23 cellular contexts compared by ENCODE assay signal in genomic region chr10:80319725-80320290, GRCh38. TPM values are rescaled to one million over a fixed set of nuclear protein-coding genes. Genes with fewer than 3 reads are reported as not detected.
"Had no signal": no experiment of that assay in that cellular context is flagged by ENCODE, and none has a peak within 500 bp of the region (broad histone marks: within the 10 kb centered on the region; RNA-seq: fewer than 3 reads in every experiment).

No MANE protein-coding gene starts in this region.

- H3K9me3 ChIP-seq: mucosa of descending colon, right atrium auricular region, suprapubic skin, thyroid gland, uterus had no signal

- H3K36me3 ChIP-seq: right atrium auricular region, suprapubic skin, thyroid gland, uterus had no signal

- DNase-seq: cortex of kidney; dorsolateral prefrontal cortex; effector CD8-positive, alpha-beta T cell; foreskin melanocyte; head of caudate nucleus; kidney; left cardiac atrium; left ventricle myocardium superior; mammary epithelial cell; mucosa of descending colon; naive thymus-derived CD8-positive, alpha-beta T cell; small intestine; stimulated activated CD4-positive, alpha-beta T cell treated with anti-CD3 and anti-CD28 coated beads, Interleukin-12 subunit alpha, Interleukin-12 subunit beta, amount 100 ng/mL, for 4 hours; stimulated activated CD4-positive, alpha-beta T cell treated with anti-CD3 and anti-CD28 coated beads, Interleukin-2, amount 100 ng/mL, for 48 hours; stimulated activated naive CD8-positive, alpha-beta T cell treated with anti-CD3 and anti-CD28 coated beads, Interleukin-15, Interleukin-2, amounts not matched to agents 100 U/mL and 50 U/mL, for 24 hours; thyroid gland; uterus had no signal

- H3K4me3 ChIP-seq: dorsolateral prefrontal cortex, hepatocyte, mucosa of descending colon, right atrium auricular region, suprapubic skin, thyroid gland, uterus had no signal

- H3K27ac ChIP-seq: dorsolateral prefrontal cortex, hepatocyte, right atrium auricular region, suprapubic skin, thyroid gland, uterus had no signal

- H3K27me3 ChIP-seq: dorsolateral prefrontal cortex, hepatocyte, right atrium auricular region, suprapubic skin, thyroid gland, uterus had no signal

- FAIRE-seq: small intestine had no signal

- ATAC-seq: left cardiac atrium; left ventricle myocardium superior; mucosa of descending colon; naive thymus-derived CD8-positive, alpha-beta T cell; stimulated activated naive CD8-positive, alpha-beta T cell treated with anti-CD3 and anti-CD28 coated beads, Interleukin-15, Interleukin-2, amounts not matched to agents 100 U/mL and 50 U/mL, for 24 hours had no signal

- H3K4me1 ChIP-seq: right atrium auricular region, suprapubic skin, thyroid gland, uterus had no signal

RNA-seq across cellular contexts. Expression of gene MAT1A, which starts 30.4 kb away (rescaled TPM):
- total RNA-seq: left ventricle myocardium superior; naive thymus-derived CD8-positive, alpha-beta T cell; neural crest cell; osteocyte; right atrium auricular region had no signal

RNA-seq across cellular contexts. Expression of gene DYDC1, which starts 36.7 kb away (rescaled TPM):
- total RNA-seq: hepatocyte; kidney; left cardiac atrium; left ventricle myocardium superior; mammary epithelial cell; mucosa of descending colon; naive thymus-derived CD8-positive, alpha-beta T cell; neural crest cell; osteocyte; posterior vena cava; right atrium auricular region; suprapubic skin; uterus had no signal

RNA-seq across cellular contexts. Expression of gene DYDC2, which starts 36.8 kb away (rescaled TPM):
- total RNA-seq: left cardiac atrium; left ventricle myocardium superior; mucosa of descending colon; naive thymus-derived CD8-positive, alpha-beta T cell; osteocyte; posterior vena cava; right atrium auricular region; thyroid gland had no signal
